In genomic region chr4:160981083-160981482, GRCh38 we compare ENCODE assay signal across 2 cellular contexts.
TF ChIP-seq lines count a peak whose summit lies in the region.

No MANE protein-coding gene starts in this region.

TF ChIP-seq in HCT116, 20 proteins besides CTCF, POLR2A, EP300 and RAD21 (continued from another document):
- TF ChIP-seq, protein P1, sequence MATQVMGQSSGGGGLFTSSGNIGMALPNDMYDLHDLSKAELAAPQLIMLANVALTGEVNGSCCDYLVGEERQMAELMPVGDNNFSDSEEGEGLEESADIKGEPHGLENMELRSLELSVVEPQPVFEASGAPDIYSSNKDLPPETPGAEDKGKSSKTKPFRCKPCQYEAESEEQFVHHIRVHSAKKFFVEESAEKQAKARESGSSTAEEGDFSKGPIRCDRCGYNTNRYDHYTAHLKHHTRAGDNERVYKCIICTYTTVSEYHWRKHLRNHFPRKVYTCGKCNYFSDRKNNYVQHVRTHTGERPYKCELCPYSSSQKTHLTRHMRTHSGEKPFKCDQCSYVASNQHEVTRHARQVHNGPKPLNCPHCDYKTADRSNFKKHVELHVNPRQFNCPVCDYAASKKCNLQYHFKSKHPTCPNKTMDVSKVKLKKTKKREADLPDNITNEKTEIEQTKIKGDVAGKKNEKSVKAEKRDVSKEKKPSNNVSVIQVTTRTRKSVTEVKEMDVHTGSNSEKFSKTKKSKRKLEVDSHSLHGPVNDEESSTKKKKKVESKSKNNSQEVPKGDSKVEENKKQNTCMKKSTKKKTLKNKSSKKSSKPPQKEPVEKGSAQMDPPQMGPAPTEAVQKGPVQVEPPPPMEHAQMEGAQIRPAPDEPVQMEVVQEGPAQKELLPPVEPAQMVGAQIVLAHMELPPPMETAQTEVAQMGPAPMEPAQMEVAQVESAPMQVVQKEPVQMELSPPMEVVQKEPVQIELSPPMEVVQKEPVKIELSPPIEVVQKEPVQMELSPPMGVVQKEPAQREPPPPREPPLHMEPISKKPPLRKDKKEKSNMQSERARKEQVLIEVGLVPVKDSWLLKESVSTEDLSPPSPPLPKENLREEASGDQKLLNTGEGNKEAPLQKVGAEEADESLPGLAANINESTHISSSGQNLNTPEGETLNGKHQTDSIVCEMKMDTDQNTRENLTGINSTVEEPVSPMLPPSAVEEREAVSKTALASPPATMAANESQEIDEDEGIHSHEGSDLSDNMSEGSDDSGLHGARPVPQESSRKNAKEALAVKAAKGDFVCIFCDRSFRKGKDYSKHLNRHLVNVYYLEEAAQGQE (IDR thresholded peaks at IDR 0.05; ENCODE audit: low read depth), result no peak
- TF ChIP-seq EZH2phosphoT487 (IDR thresholded peaks at IDR 0.05; ENCODE audit: borderline replicate concordance), result no peak
- TF ChIP-seq SRF (IDR thresholded peaks at IDR 0.05; ENCODE audit: low read depth), result no peak

TF ChIP-seq in WTC11, 78 proteins besides CTCF, POLR2A, EP300 and RAD21 (continued from another document):
- TF ChIP-seq, protein P2, sequence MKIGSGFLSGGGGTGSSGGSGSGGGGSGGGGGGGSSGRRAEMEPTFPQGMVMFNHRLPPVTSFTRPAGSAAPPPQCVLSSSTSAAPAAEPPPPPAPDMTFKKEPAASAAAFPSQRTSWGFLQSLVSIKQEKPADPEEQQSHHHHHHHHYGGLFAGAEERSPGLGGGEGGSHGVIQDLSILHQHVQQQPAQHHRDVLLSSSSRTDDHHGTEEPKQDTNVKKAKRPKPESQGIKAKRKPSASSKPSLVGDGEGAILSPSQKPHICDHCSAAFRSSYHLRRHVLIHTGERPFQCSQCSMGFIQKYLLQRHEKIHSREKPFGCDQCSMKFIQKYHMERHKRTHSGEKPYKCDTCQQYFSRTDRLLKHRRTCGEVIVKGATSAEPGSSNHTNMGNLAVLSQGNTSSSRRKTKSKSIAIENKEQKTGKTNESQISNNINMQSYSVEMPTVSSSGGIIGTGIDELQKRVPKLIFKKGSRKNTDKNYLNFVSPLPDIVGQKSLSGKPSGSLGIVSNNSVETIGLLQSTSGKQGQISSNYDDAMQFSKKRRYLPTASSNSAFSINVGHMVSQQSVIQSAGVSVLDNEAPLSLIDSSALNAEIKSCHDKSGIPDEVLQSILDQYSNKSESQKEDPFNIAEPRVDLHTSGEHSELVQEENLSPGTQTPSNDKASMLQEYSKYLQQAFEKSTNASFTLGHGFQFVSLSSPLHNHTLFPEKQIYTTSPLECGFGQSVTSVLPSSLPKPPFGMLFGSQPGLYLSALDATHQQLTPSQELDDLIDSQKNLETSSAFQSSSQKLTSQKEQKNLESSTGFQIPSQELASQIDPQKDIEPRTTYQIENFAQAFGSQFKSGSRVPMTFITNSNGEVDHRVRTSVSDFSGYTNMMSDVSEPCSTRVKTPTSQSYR (CRISPR knock-in tag; IDR thresholded peaks at IDR 0.05), result no peak
- TF ChIP-seq MYBL2 (CRISPR knock-in tag; IDR thresholded peaks at IDR 0.05) (no peak), GABPB1 (CRISPR knock-in tag; IDR thresholded peaks at IDR 0.05) (no peak), ZNF219 (CRISPR knock-in tag; IDR thresholded peaks at IDR 0.05; ENCODE audit: borderline replicate concordance) (no peak), SP1 (CRISPR knock-in tag; conservative IDR thresholded peaks at IDR 0.05) (no peak), AFF4 (CRISPR knock-in tag; IDR thresholded peaks at IDR 0.05; ENCODE audit: borderline replicate concordance) (no peak), ZNF671 (CRISPR knock-in tag; IDR thresholded peaks at IDR 0.05) (no peak), ETV6 (CRISPR knock-in tag; IDR thresholded peaks at IDR 0.05) (no peak), HMGXB4 (CRISPR knock-in tag; IDR thresholded peaks at IDR 0.05) (no peak), NFATC4 (CRISPR knock-in tag; IDR thresholded peaks at IDR 0.05) (no peak), ESRRA (CRISPR knock-in tag; IDR thresholded peaks at IDR 0.05; ENCODE audit: borderline replicate concordance) (no peak), FOXP1 (CRISPR knock-in tag; IDR thresholded peaks at IDR 0.05; ENCODE audit: borderline replicate concordance) (no peak), RORB (CRISPR knock-in tag; IDR thresholded peaks at IDR 0.05) (no peak), HMGA2 (CRISPR knock-in tag; IDR thresholded peaks at IDR 0.05) (no peak), ATF2 (CRISPR knock-in tag; IDR thresholded peaks at IDR 0.05; ENCODE audit: borderline replicate concordance, low read depth) (no peak)
- TF ChIP-seq, protein P3, sequence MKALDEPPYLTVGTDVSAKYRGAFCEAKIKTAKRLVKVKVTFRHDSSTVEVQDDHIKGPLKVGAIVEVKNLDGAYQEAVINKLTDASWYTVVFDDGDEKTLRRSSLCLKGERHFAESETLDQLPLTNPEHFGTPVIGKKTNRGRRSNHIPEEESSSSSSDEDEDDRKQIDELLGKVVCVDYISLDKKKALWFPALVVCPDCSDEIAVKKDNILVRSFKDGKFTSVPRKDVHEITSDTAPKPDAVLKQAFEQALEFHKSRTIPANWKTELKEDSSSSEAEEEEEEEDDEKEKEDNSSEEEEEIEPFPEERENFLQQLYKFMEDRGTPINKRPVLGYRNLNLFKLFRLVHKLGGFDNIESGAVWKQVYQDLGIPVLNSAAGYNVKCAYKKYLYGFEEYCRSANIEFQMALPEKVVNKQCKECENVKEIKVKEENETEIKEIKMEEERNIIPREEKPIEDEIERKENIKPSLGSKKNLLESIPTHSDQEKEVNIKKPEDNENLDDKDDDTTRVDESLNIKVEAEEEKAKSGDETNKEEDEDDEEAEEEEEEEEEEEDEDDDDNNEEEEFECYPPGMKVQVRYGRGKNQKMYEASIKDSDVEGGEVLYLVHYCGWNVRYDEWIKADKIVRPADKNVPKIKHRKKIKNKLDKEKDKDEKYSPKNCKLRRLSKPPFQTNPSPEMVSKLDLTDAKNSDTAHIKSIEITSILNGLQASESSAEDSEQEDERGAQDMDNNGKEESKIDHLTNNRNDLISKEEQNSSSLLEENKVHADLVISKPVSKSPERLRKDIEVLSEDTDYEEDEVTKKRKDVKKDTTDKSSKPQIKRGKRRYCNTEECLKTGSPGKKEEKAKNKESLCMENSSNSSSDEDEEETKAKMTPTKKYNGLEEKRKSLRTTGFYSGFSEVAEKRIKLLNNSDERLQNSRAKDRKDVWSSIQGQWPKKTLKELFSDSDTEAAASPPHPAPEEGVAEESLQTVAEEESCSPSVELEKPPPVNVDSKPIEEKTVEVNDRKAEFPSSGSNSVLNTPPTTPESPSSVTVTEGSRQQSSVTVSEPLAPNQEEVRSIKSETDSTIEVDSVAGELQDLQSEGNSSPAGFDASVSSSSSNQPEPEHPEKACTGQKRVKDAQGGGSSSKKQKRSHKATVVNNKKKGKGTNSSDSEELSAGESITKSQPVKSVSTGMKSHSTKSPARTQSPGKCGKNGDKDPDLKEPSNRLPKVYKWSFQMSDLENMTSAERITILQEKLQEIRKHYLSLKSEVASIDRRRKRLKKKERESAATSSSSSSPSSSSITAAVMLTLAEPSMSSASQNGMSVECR (CRISPR knock-in tag; IDR thresholded peaks at IDR 0.05; ENCODE audit: borderline replicate concordance), result no peak
- TF ChIP-seq, protein P4, sequence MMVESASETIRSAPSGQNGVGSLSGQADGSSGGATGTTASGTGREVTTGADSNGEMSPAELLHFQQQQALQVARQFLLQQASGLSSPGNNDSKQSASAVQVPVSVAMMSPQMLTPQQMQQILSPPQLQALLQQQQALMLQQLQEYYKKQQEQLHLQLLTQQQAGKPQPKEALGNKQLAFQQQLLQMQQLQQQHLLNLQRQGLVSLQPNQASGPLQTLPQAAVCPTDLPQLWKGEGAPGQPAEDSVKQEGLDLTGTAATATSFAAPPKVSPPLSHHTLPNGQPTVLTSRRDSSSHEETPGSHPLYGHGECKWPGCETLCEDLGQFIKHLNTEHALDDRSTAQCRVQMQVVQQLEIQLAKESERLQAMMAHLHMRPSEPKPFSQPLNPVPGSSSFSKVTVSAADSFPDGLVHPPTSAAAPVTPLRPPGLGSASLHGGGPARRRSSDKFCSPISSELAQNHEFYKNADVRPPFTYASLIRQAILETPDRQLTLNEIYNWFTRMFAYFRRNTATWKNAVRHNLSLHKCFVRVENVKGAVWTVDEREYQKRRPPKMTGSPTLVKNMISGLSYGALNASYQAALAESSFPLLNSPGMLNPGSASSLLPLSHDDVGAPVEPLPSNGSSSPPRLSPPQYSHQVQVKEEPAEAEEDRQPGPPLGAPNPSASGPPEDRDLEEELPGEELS (CRISPR knock-in tag; IDR thresholded peaks at IDR 0.05), result no peak
